8 cellular contexts compared by ENCODE assay signal in the genomic region with DNA sequence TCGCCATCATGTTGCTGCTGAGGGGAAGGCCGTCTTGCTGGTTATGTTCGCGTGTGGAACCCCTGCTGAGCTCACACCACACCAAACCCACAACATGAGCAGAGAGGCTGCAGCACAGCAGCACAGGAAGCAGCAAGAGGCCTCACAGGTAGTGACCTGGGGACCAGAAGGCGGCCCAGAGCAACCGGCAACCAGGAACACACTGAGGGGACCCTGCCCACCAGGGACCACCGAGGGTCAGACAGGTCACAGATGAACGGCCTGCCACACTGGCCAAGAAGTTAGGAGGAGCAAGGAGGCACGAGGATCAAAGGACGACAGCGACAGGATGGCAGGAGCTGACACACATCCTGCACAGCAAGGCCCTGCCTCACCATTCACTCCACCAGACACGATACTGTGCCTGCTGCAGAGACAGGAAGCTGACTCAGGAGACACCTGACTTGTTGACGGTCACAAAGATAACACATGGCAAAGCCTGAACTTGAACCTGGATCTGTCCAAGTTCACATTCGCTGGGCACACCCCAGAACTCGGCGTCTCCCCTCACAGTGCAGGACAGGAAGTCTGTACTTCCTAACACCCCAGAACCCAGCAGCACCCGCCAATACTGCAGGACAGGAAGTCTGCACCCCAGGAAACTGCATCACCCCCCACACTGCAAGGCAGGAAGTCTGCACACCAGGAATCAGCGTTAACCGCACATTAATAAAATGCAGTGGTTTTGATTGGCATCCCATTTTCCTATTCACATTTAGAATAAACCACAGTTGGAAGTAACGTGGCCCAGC.
DNase-seq lines count a peak whose midpoint lies in the region; ATAC-seq, FAIRE-seq and TF ChIP-seq lines count a peak whose summit lies in the region.
"Had no signal": no experiment of that assay in that cellular context is flagged by ENCODE, and none has a peak within 500 bp of the region (broad histone marks: within the 10 kb centered on the region; RNA-seq: fewer than 3 reads in every experiment).

No MANE protein-coding gene starts in this region.

- H2AFZ ChIP-seq in GM23338 (no peak overlapping the region), keratinocyte (ENCODE audit: control insufficient read depth, low read length) (no peak overlapping the region)

- dilution Hi-C loops in keratinocyte (cut with MboI; ENCODE audit: extremely low pct_ligation_motif_present, low sequenced_read_pairs) = no loop called here

- peaks cover 34% of the 10 kb centered on the region for H3K36me3 Mint-ChIP-seq in GM23338 (ENCODE audit: low read depth)
- H3K36me3 Mint-ChIP-seq in activated naive CD8-positive, alpha-beta T cell treated with anti-CD3 and anti-CD28 coated beads for 36 hours = peaks cover 39% of the 10 kb centered on the region

- no peaks in the 10 kb centered on the region; the same call in 1 of the 2 replicates for H3F3A ChIP-seq in GM23338 (replicated peaks; ENCODE audit: low read depth)

- H3K36me3 ChIP-seq in GM23338 (ENCODE audit: insufficient read depth) (no peaks in the 10 kb centered on the region; the same call in 1 of the 2 replicates), keratinocyte (ENCODE audit: control insufficient read depth in 2 of 2, extremely low read depth in 1 of 2, insufficient read depth in 2 of 2, low read length in 2 of 2) (peaks cover 11 to 33% of the 10 kb centered on the region in 2 experiments)

- peaks cover 40% of the 10 kb centered on the region for H3K27me3 Mint-ChIP-seq in GM23338 (ENCODE audit: insufficient read depth, low read depth, poor library complexity)
- no peaks in the 10 kb centered on the region for H3K27me3 Mint-ChIP-seq in activated naive CD8-positive, alpha-beta T cell treated with anti-CD3 and anti-CD28 coated beads for 36 hours

- H3K4me3 Mint-ChIP-seq in GM23338 = no peak overlapping the region; the same call in 2 of the 3 replicates
- peak overlapping the region; percentile 58 for H3K4me3 Mint-ChIP-seq in activated naive CD8-positive, alpha-beta T cell treated with anti-CD3 and anti-CD28 coated beads for 36 hours

- peaks cover 67% of the 10 kb centered on the region for H3K4me1 Mint-ChIP-seq in GM23338
- H3K4me1 Mint-ChIP-seq in activated naive CD8-positive, alpha-beta T cell treated with anti-CD3 and anti-CD28 coated beads for 36 hours = peaks cover 83% of the 10 kb centered on the region

- peak overlapping the region; percentile 88 for H3K27ac Mint-ChIP-seq in GM23338
- peak overlapping the region; percentile 98 for H3K27ac Mint-ChIP-seq in activated naive CD8-positive, alpha-beta T cell treated with anti-CD3 and anti-CD28 coated beads for 36 hours

- H3K4me1 ChIP-seq in GM23338 (ENCODE audit: insufficient read depth) (peaks cover 29% of the 10 kb centered on the region), keratinocyte (ENCODE audit: control insufficient read depth, extremely low read depth, insufficient read depth, low read length) (peaks cover 78% of the 10 kb centered on the region)

- H3K79me2 ChIP-seq in GM23338 (replicated peaks; ENCODE audit: insufficient read depth) = peaks cover 100% of the 10 kb centered on the region
- peaks cover 87% of the 10 kb centered on the region for H3K79me2 ChIP-seq in keratinocyte (ENCODE audit: control insufficient read depth, insufficient read depth, low read length)

- 0 out of 2 replicates have a peak overlapping the region, but pooled peaks have one; percentile 32 for H3K4me2 ChIP-seq in GM23338
- H3K4me2 ChIP-seq in keratinocyte (ENCODE audit: control insufficient read depth, extremely low read depth, insufficient read depth, low read depth, low read length) = peak overlapping the region; percentile 33

- TF ChIP-seq CTCF in GM23338 (conservative IDR thresholded peaks at IDR 0.05; ENCODE audit: low read depth in 2 of 2) (no peak), keratinocyte (optimal IDR thresholded peaks at IDR 0.05 in 1 of 3, IDR thresholded peaks at IDR 0.05 in 1 of 3, conservative IDR thresholded peaks at IDR 0.05 in 1 of 3; ENCODE audit: extremely low read depth in 1 of 3, insufficient read depth in 2 of 3, low read length in 3 of 3) (no peak)

- H4K20me1 ChIP-seq in GM23338 (replicated peaks; ENCODE audit: insufficient read depth) = peaks cover 69% of the 10 kb centered on the region
- H4K20me1 ChIP-seq in keratinocyte (ENCODE audit: control insufficient read depth, extremely low read depth, insufficient read depth, low read length) = peaks cover 7% of the 10 kb centered on the region

- H3K27ac ChIP-seq in GM23338 (ENCODE audit: low read depth) = peak overlapping the region; percentile 83
- H3K27ac ChIP-seq in keratinocyte (ENCODE audit: control insufficient read depth, insufficient read depth, low read length) = peak overlapping the region; percentile 65

- ATAC-seq in GM23338 = no peak
- no peak for ATAC-seq in GM18870 (IDR thresholded peaks at IDR 0.05; ENCODE audit: unreplicated experiment)
- ATAC-seq: body of pancreas had no signal

- H3K27me3 ChIP-seq in GM23338 (ENCODE audit: insufficient read depth) (no peaks in the 10 kb centered on the region), keratinocyte (ENCODE audit: control insufficient read depth, extremely low read depth, insufficient read depth, low read length) (no peaks in the 10 kb centered on the region)
- H3K27me3 ChIP-seq: body of pancreas had no signal

- FAIRE-seq in keratinocyte (lab: Jason Lieb, UNC) = peak; percentile 98

- H3K9me2 ChIP-seq in GM23338 (ENCODE audit: insufficient read depth) = no peaks in the 10 kb centered on the region

- H3K9me3 Mint-ChIP-seq in GM23338 = no peaks in the 10 kb centered on the region; the same call in 2 of the 3 replicates
- no peaks in the 10 kb centered on the region for H3K9me3 Mint-ChIP-seq in activated naive CD8-positive, alpha-beta T cell treated with anti-CD3 and anti-CD28 coated beads for 36 hours

- peaks cover 2% of the 10 kb centered on the region for H3K9me1 ChIP-seq in keratinocyte (ENCODE audit: control insufficient read depth, extremely low read depth, insufficient read depth, low read length)

- DNase-seq in GM23338 (ENCODE audit: low spot score) (no peak), SW 1271 (lab: John Stamatoyannopoulos, UW) (peak; percentile 78 to 97), keratinocyte (ENCODE audit: low read depth, low spot score) (peak; percentile 77), NCI-H1694 (lab: John Stamatoyannopoulos, UW) (no peak)
- peak; percentile 77 for DNase-seq in activated naive CD8-positive, alpha-beta T cell treated with anti-CD3 and anti-CD28 coated beads for 36 hours
- peak; percentile 58 for DNase-seq in stimulated activated CD8-positive, alpha-beta memory T cell treated with anti-CD3 and anti-CD28 coated beads, Interleukin-4, amount 100 ng/mL, for 24 hours (ENCODE audit: low read depth)

- H3K9me3 ChIP-seq in keratinocyte (ENCODE audit: control insufficient read depth, low read depth, low read length) = peaks cover 8% of the 10 kb centered on the region
- H3K9me3 ChIP-seq: body of pancreas had no signal

- H3K9ac ChIP-seq in keratinocyte (ENCODE audit: control insufficient read depth, extremely low read depth, insufficient read depth, low read length) = peak overlapping the region; percentile 42

- H3K4me3 ChIP-seq in GM23338 (no peak overlapping the region), keratinocyte (ENCODE audit: control insufficient read depth in 2 of 3, extremely low read depth in 1 of 3, insufficient read depth in 2 of 3, low read depth in 1 of 3, low read length in 3 of 3) (no peak overlapping the region)
- H3K4me3 ChIP-seq: body of pancreas had no signal

TF ChIP-seq in GM23338, 12 proteins besides CTCF, POLR2A, EP300 and RAD21:
- no peak for TF ChIP-seq ZNF114 (CRISPR knock-in tag; IDR thresholded peaks at IDR 0.05)
- no peak for TF ChIP-seq CREB1 (CRISPR knock-in tag; IDR thresholded peaks at IDR 0.05; ENCODE audit: low read depth)
- TF ChIP-seq STAT1 (IDR thresholded peaks at IDR 0.05; ENCODE audit: unreplicated experiment) = no peak
- TF ChIP-seq ZNF331 (CRISPR knock-in tag; IDR thresholded peaks at IDR 0.05; ENCODE audit: low read depth) = no peak
- TF ChIP-seq POLR2AphosphoS5 (IDR thresholded peaks at IDR 0.05; ENCODE audit: low read depth) = no peak
- no peak for TF ChIP-seq NANOG (IDR thresholded peaks at IDR 0.05; ENCODE audit: borderline replicate concordance)
- TF ChIP-seq, protein P1, sequence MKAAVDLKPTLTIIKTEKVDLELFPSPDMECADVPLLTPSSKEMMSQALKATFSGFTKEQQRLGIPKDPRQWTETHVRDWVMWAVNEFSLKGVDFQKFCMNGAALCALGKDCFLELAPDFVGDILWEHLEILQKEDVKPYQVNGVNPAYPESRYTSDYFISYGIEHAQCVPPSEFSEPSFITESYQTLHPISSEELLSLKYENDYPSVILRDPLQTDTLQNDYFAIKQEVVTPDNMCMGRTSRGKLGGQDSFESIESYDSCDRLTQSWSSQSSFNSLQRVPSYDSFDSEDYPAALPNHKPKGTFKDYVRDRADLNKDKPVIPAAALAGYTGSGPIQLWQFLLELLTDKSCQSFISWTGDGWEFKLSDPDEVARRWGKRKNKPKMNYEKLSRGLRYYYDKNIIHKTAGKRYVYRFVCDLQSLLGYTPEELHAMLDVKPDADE (IDR thresholded peaks at IDR 0.05) = no peak
- TF ChIP-seq, protein P2, sequence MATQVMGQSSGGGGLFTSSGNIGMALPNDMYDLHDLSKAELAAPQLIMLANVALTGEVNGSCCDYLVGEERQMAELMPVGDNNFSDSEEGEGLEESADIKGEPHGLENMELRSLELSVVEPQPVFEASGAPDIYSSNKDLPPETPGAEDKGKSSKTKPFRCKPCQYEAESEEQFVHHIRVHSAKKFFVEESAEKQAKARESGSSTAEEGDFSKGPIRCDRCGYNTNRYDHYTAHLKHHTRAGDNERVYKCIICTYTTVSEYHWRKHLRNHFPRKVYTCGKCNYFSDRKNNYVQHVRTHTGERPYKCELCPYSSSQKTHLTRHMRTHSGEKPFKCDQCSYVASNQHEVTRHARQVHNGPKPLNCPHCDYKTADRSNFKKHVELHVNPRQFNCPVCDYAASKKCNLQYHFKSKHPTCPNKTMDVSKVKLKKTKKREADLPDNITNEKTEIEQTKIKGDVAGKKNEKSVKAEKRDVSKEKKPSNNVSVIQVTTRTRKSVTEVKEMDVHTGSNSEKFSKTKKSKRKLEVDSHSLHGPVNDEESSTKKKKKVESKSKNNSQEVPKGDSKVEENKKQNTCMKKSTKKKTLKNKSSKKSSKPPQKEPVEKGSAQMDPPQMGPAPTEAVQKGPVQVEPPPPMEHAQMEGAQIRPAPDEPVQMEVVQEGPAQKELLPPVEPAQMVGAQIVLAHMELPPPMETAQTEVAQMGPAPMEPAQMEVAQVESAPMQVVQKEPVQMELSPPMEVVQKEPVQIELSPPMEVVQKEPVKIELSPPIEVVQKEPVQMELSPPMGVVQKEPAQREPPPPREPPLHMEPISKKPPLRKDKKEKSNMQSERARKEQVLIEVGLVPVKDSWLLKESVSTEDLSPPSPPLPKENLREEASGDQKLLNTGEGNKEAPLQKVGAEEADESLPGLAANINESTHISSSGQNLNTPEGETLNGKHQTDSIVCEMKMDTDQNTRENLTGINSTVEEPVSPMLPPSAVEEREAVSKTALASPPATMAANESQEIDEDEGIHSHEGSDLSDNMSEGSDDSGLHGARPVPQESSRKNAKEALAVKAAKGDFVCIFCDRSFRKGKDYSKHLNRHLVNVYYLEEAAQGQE (IDR thresholded peaks at IDR 0.05; ENCODE audit: unreplicated experiment) = no peak

Comparison
In these comparisons a context has a peak if more than half of its experiments do, and no peak if none do; other contexts are left out.
1. DNase-seq: peak in SW 1271 (2 of 2), activated naive CD8-positive, alpha-beta T cell treated with anti-CD3 and anti-CD28 coated beads for 36 hours (single experiment), keratinocyte (single experiment) and stimulated activated CD8-positive, alpha-beta memory T cell treated with anti-CD3 and anti-CD28 coated beads, Interleukin-4, amount 100 ng/mL, for 24 hours (single experiment); none in GM23338 (single experiment) and NCI-H1694 (single experiment).